ENCODE assay signal across 11 cellular contexts in the genomic region with DNA sequence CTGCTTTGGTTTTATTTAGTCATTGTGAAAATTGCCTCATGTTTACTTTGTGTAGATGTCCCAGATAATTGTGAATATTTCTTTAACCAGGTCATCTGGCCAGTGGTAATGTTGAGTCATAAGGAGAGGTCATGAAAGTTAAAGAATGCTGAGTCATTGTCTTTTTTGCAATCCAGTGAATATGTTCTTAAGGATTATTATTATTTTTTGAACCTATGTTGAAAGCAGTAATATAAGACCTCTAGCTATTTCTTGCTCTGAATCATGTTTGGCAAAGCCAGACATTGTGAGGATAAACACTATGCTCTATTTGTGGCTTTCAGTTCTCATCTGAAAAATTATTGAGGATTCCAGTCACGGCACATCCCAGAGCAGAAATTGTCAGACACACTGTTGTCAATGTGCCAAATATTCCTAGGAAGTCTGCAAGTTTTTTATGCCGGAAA.
DNase-seq lines count a peak whose midpoint lies in the region; ATAC-seq, FAIRE-seq and TF ChIP-seq lines count a peak whose summit lies in the region.
"Had no signal": no experiment of that assay in that cellular context is flagged by ENCODE, and none has a peak within 500 bp of the region (broad histone marks: within the 10 kb centered on the region; RNA-seq: fewer than 3 reads in every experiment).

No MANE protein-coding gene starts in this region.

- no peak for TF ChIP-seq CTCF in K562 (IDR thresholded peaks at IDR 0.05 in 2 of 3, conservative IDR thresholded peaks at IDR 0.05 in 1 of 3; ENCODE audit: insufficient read depth in 2 of 3, low read depth in 1 of 3, low read length in 3 of 3)
- no peak for TF ChIP-seq CTCF in testis (IDR thresholded peaks at IDR 0.05)

- TF ChIP-seq POLR2A in K562 (conservative IDR thresholded peaks at IDR 0.05) (no peak), testis (IDR thresholded peaks at IDR 0.05) (no peak)

- peaks cover 2% of the 10 kb centered on the region for H3K27me3 Mint-ChIP-seq in activated T-helper 1 cell treated with anti-CD3 and anti-CD28 coated beads, Interleukin-12 subunit alpha, Interleukin-12 subunit beta, Interleukin-2, Interleukin-4 antibody, amounts not matched to agents 30 ng/mL and 10 ng/mL and 1 ng/mL, durations not matched to agents 14 hours and 24 hours and 36 hours (ENCODE audit: insufficient read depth)
- H3K27me3 Mint-ChIP-seq: activated naive CD8-positive, alpha-beta T cell had no signal

- no peak for TF ChIP-seq RAD21 in K562 (CRISPR knock-in tag; conservative IDR thresholded peaks at IDR 0.05 in 1 of 2, IDR thresholded peaks at IDR 0.05 in 1 of 2)

- CTCF ChIA-PET in K562 (lab: Yijun Ruan, JAX; ENCODE audit: low intra/inter-chr PET ratio) = no interaction called here

- in situ Hi-C loops in K562 (cut with MboI) = no loop called here

- intact Hi-C loops in K562 (cut with micrococcal nuclease) = no loop called here
- intact Hi-C loops in testis (cut with DNase I; ENCODE audit: low total_unique reads) = no loop called here
- intact Hi-C loops in activated T-helper 1 cell treated with anti-CD3 and anti-CD28 coated beads, Interleukin-12 subunit alpha, Interleukin-12 subunit beta, Interleukin-2, Interleukin-4 antibody, amounts not matched to agents 30 ng/mL and 10 ng/mL and 1 ng/mL, durations not matched to agents 14 hours and 24 hours and 36 hours (cut with micrococcal nuclease) = no loop called here

- no peak overlapping the region for H3K4me3 ChIP-seq in K562
- no peak overlapping the region for H3K4me3 ChIP-seq in mesodermal cell (ENCODE audit: extremely low read depth, insufficient read depth, low read length, poor library complexity, severe bottlenecking)
- no peak overlapping the region for H3K4me3 ChIP-seq in testis
- H3K4me3 ChIP-seq: upper lobe of left lung had no signal

- H3K27ac ChIP-seq in K562 (ENCODE audit: extremely low read depth, low read depth, low read length) = no peak overlapping the region
- H3K27ac ChIP-seq in mesodermal cell (ENCODE audit: low read depth, low read length, severe bottlenecking) = peak overlapping the region; percentile 89
- H3K27ac ChIP-seq in testis = peak overlapping the region in 1 of 2 donors; percentile 19
- H3K27ac ChIP-seq: upper lobe of left lung had no signal

- FAIRE-seq in K562 (lab: Jason Lieb, UNC) = no peak

- H3K36me3 ChIP-seq in K562 (ENCODE audit: control insufficient read depth, insufficient read depth, low read length) (no peaks in the 10 kb centered on the region), mesodermal cell (ENCODE audit: control insufficient read depth, insufficient read depth, low read length) (no peaks in the 10 kb centered on the region), testis (ENCODE audit: low read depth, missing control alignments) (no peaks in the 10 kb centered on the region)
- H3K36me3 ChIP-seq: upper lobe of left lung had no signal

- no peak overlapping the region for H3K4me3 Mint-ChIP-seq in activated T-helper 1 cell treated with anti-CD3 and anti-CD28 coated beads, Interleukin-12 subunit alpha, Interleukin-12 subunit beta, Interleukin-2, Interleukin-4 antibody, amounts not matched to agents 30 ng/mL and 10 ng/mL and 1 ng/mL, durations not matched to agents 14 hours and 24 hours and 36 hours
- H3K4me3 Mint-ChIP-seq: activated naive CD8-positive, alpha-beta T cell; nephron progenitor cell had no signal

- no TSS peak for BruUV-seq in K562 (replicated peaks; lab: Mats Ljungman, UMichigan)

- no peaks in the 10 kb centered on the region for H3K4me1 ChIP-seq in K562 (replicated peaks in 1 of 2; ENCODE audit: control insufficient read depth in 2 of 2, insufficient read depth in 2 of 2, low read length in 2 of 2)
- H3K4me1 ChIP-seq in mesodermal cell (ENCODE audit: control insufficient read depth, insufficient read depth, low read length, poor library complexity, severe bottlenecking) = peaks cover 31% of the 10 kb centered on the region
- no peaks in the 10 kb centered on the region for H3K4me1 ChIP-seq in testis
- H3K4me1 ChIP-seq: upper lobe of left lung had no signal

- no peak overlapping the region for H3K4me2 ChIP-seq in K562 (ENCODE audit: insufficient read depth, low read length)

- H3K79me2 ChIP-seq in K562 (ENCODE audit: control insufficient read depth, insufficient read depth, low read length) = no peaks in the 10 kb centered on the region

- ATAC-seq in GM18508 (IDR thresholded peaks at IDR 0.05; ENCODE audit: insufficient read depth, unreplicated experiment) (peak; percentile 63), HG03457 (IDR thresholded peaks at IDR 0.05; ENCODE audit: unreplicated experiment) (peak; percentile 52), K562 (no peak), GM19467 (IDR thresholded peaks at IDR 0.05; ENCODE audit: unreplicated experiment) (no peak)

- H3K4me1 Mint-ChIP-seq in activated T-helper 1 cell treated with anti-CD3 and anti-CD28 coated beads, Interleukin-12 subunit alpha, Interleukin-12 subunit beta, Interleukin-2, Interleukin-4 antibody, amounts not matched to agents 30 ng/mL and 10 ng/mL and 1 ng/mL, durations not matched to agents 14 hours and 24 hours and 36 hours (ENCODE audit: low read depth) = no peaks in the 10 kb centered on the region
- H3K4me1 Mint-ChIP-seq: nephron progenitor cell had no signal

- H4K20me1 ChIP-seq in K562 (replicated peaks; ENCODE audit: control insufficient read depth, insufficient read depth, low read length) = no peaks in the 10 kb centered on the region

- H3K9me3 ChIP-seq in K562 (replicated peaks; ENCODE audit: control insufficient read depth, insufficient read depth, low read depth, low read length) = no peaks in the 10 kb centered on the region
- peaks cover 15% of the 10 kb centered on the region for H3K9me3 ChIP-seq in mesodermal cell (ENCODE audit: control insufficient read depth, low read length)
- H3K9me3 ChIP-seq in testis = no peaks in the 10 kb centered on the region
- H3K9me3 ChIP-seq: upper lobe of left lung had no signal

- H3K9me3 Mint-ChIP-seq in activated T-helper 1 cell treated with anti-CD3 and anti-CD28 coated beads, Interleukin-12 subunit alpha, Interleukin-12 subunit beta, Interleukin-2, Interleukin-4 antibody, amounts not matched to agents 30 ng/mL and 10 ng/mL and 1 ng/mL, durations not matched to agents 14 hours and 24 hours and 36 hours = no peaks in the 10 kb centered on the region

- TF ChIP-seq EP300 in K562 (IDR thresholded peaks at IDR 0.05; ENCODE audit: low read length) = no peak

- no peaks in the 10 kb centered on the region for H3K9me1 ChIP-seq in K562 (ENCODE audit: control insufficient read depth, insufficient read depth, low read length)

- H3K27ac Mint-ChIP-seq in activated T-helper 1 cell treated with anti-CD3 and anti-CD28 coated beads, Interleukin-12 subunit alpha, Interleukin-12 subunit beta, Interleukin-2, Interleukin-4 antibody, amounts not matched to agents 30 ng/mL and 10 ng/mL and 1 ng/mL, durations not matched to agents 14 hours and 24 hours and 36 hours = no peak overlapping the region
- H3K27ac Mint-ChIP-seq: activated naive CD8-positive, alpha-beta T cell; nephron progenitor cell had no signal

- H3K36me3 Mint-ChIP-seq in activated T-helper 1 cell treated with anti-CD3 and anti-CD28 coated beads, Interleukin-12 subunit alpha, Interleukin-12 subunit beta, Interleukin-2, Interleukin-4 antibody, amounts not matched to agents 30 ng/mL and 10 ng/mL and 1 ng/mL, durations not matched to agents 14 hours and 24 hours and 36 hours (ENCODE audit: low read depth) = no peaks in the 10 kb centered on the region
- H3K36me3 Mint-ChIP-seq: activated naive CD8-positive, alpha-beta T cell had no signal

- H3K9ac ChIP-seq in K562 (ENCODE audit: insufficient read depth in 1 of 2, low read depth in 2 of 2, low read length in 2 of 2) = no peak overlapping the region

- no peak overlapping the region for H2AFZ ChIP-seq in K562 (ENCODE audit: low read depth, low read length)

- POLR2A ChIA-PET in K562 (lab: Yijun Ruan, JAX) = no interaction called here

- WGBS in K562 (ENCODE audit: insufficient coverage, low coverage, missing lambda C conversion rate) = 0% methylated on average over 2 of the region's 2 CpGs
- WGBS in mesodermal cell (ENCODE audit: insufficient coverage in 2 of 2), 2 experiments = 86 to 95% methylated on average over 2 of the region's 2 CpGs
- WGBS in testis, 2 donors = 35 to 39% methylated on average over 2 of the region's 2 CpGs

- H3K27me3 ChIP-seq in K562 (ENCODE audit: control insufficient read depth in 2 of 2, insufficient read depth in 2 of 2, low read length in 2 of 2) (no peaks in the 10 kb centered on the region), testis (no peaks in the 10 kb centered on the region)
- H3K27me3 ChIP-seq: upper lobe of left lung had no signal

- peak in 3 of 4 experiments; percentile 5 to 12 (median 9) for DNase-seq in K562 (ENCODE audit: extremely low read depth in 1 of 4, low spot score in 3 of 4)
- DNase-seq in NCI-H774 (lab: John Stamatoyannopoulos, UW) = no peak
- DNase-seq in testis = no peak
- no peak for DNase-seq in activated T-helper 1 cell treated with anti-CD3 and anti-CD28 coated beads, Interleukin-12 subunit alpha, Interleukin-12 subunit beta, Interleukin-2, Interleukin-4 antibody, amounts not matched to agents 30 ng/mL and 10 ng/mL and 1 ng/mL, durations not matched to agents 14 hours and 24 hours and 36 hours (ENCODE audit: low spot score)
- DNase-seq: nephron progenitor cell, upper lobe of left lung had no signal

TF ChIP-seq in K562, 482 proteins besides CTCF, POLR2A, EP300 and RAD21 (continues in another document):
- TF ChIP-seq PYGO2 (tag; IDR thresholded peaks at IDR 0.05) (no peak), NFE2 (IDR thresholded peaks at IDR 0.05; ENCODE audit: low read depth) (peak; percentile 70; the same call in 1 of the 2 replicates), ZKSCAN8 (CRISPR knock-in tag; IDR thresholded peaks at IDR 0.05) (no peak), EHMT2 (IDR thresholded peaks at IDR 0.05) (no peak), ZNF282 (CRISPR knock-in tag; IDR thresholded peaks at IDR 0.05) (no peak), ZNF263 (CRISPR knock-in tag; IDR thresholded peaks at IDR 0.05; ENCODE audit: borderline replicate concordance) (no peak)
- TF ChIP-seq, protein P1, sequence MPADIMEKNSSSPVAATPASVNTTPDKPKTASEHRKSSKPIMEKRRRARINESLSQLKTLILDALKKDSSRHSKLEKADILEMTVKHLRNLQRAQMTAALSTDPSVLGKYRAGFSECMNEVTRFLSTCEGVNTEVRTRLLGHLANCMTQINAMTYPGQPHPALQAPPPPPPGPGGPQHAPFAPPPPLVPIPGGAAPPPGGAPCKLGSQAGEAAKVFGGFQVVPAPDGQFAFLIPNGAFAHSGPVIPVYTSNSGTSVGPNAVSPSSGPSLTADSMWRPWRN (IDR thresholded peaks at IDR 0.05; ENCODE audit: low read depth) = no peak

Comparison
In these comparisons a context has a peak if more than half of its experiments do, and no peak if none do; other contexts are left out.
1. ATAC-seq: peak in GM18508 (single experiment) and HG03457 (single experiment); none in K562 (single experiment) and GM19467 (single experiment).
2. DNase-seq: peak in K562 (3 of 4); none in NCI-H774 (single experiment), testis (single experiment) and activated T-helper 1 cell treated with anti-CD3 and anti-CD28 coated beads, Interleukin-12 subunit alpha, Interleukin-12 subunit beta, Interleukin-2, Interleukin-4 antibody, amounts not matched to agents 30 ng/mL and 10 ng/mL and 1 ng/mL, durations not matched to agents 14 hours and 24 hours and 36 hours (single experiment).